In the genomic region with DNA sequence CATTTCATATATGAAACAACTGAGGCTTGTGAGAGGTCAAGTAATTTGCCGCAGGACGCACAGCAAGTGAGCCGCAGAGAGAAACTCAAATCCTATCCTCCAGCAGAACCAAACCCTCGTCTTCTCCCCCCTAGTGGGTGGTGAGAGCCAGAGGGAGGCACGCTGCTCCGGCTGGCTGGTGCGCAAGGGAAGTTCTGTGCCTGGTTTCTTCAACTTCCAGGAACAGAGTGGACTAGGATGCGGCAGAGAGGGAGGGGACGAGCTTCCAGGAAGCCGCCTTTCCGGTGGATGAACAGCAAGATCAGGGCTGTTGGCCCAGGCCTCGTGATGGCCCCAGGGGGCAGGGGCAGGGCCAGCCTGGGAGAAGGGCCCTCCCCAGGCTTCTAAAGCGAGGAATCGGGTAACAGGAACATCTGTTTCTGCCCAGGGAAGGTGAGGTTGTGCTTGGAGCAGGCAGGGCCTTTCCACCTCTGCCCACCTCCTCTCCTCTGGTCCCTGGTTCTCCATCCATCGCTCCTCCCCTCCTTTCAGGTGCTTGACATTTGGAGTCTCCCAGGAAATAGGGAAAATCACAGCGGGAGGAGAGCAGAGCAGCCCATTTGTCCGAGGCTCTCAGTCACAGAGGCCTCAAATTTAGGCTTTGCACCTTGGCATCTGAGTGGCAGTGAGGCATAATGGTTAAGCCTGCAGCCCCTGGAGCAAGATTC, we compare ENCODE assay signal across 1 cellular context.
TF ChIP-seq lines count a peak whose summit lies in the region.

No MANE protein-coding gene starts in this region.

TF ChIP-seq in WTC11, 78 proteins besides CTCF, POLR2A, EP300 and RAD21 (continued from another document):
- TF ChIP-seq EMX1 (CRISPR knock-in tag; IDR thresholded peaks at IDR 0.05) (no peak), ZNF219 (CRISPR knock-in tag; IDR thresholded peaks at IDR 0.05; ENCODE audit: borderline replicate concordance) (no peak), NR2C2 (CRISPR knock-in tag; IDR thresholded peaks at IDR 0.05) (no peak), MYBL2 (CRISPR knock-in tag; IDR thresholded peaks at IDR 0.05) (0 out of 2 replicates have a peak, but pooled peaks have one; percentile 41), MXD4 (CRISPR knock-in tag; IDR thresholded peaks at IDR 0.05; ENCODE audit: borderline replicate concordance) (no peak), ETV6 (CRISPR knock-in tag; IDR thresholded peaks at IDR 0.05) (peak; percentile 66; the same call in 1 of the 2 replicates)
- TF ChIP-seq, protein P1, sequence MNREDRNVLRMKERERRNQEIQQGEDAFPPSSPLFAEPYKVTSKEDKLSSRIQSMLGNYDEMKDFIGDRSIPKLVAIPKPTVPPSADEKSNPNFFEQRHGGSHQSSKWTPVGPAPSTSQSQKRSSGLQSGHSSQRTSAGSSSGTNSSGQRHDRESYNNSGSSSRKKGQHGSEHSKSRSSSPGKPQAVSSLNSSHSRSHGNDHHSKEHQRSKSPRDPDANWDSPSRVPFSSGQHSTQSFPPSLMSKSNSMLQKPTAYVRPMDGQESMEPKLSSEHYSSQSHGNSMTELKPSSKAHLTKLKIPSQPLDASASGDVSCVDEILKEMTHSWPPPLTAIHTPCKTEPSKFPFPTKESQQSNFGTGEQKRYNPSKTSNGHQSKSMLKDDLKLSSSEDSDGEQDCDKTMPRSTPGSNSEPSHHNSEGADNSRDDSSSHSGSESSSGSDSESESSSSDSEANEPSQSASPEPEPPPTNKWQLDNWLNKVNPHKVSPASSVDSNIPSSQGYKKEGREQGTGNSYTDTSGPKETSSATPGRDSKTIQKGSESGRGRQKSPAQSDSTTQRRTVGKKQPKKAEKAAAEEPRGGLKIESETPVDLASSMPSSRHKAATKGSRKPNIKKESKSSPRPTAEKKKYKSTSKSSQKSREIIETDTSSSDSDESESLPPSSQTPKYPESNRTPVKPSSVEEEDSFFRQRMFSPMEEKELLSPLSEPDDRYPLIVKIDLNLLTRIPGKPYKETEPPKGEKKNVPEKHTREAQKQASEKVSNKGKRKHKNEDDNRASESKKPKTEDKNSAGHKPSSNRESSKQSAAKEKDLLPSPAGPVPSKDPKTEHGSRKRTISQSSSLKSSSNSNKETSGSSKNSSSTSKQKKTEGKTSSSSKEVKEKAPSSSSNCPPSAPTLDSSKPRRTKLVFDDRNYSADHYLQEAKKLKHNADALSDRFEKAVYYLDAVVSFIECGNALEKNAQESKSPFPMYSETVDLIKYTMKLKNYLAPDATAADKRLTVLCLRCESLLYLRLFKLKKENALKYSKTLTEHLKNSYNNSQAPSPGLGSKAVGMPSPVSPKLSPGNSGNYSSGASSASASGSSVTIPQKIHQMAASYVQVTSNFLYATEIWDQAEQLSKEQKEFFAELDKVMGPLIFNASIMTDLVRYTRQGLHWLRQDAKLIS (CRISPR knock-in tag; IDR thresholded peaks at IDR 0.05; ENCODE audit: borderline replicate concordance): no peak
- TF ChIP-seq, protein P2, sequence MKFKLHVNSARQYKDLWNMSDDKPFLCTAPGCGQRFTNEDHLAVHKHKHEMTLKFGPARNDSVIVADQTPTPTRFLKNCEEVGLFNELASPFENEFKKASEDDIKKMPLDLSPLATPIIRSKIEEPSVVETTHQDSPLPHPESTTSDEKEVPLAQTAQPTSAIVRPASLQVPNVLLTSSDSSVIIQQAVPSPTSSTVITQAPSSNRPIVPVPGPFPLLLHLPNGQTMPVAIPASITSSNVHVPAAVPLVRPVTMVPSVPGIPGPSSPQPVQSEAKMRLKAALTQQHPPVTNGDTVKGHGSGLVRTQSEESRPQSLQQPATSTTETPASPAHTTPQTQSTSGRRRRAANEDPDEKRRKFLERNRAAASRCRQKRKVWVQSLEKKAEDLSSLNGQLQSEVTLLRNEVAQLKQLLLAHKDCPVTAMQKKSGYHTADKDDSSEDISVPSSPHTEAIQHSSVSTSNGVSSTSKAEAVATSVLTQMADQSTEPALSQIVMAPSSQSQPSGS (CRISPR knock-in tag; IDR thresholded peaks at IDR 0.05; ENCODE audit: borderline replicate concordance, low read depth): no peak
- TF ChIP-seq, protein P3, sequence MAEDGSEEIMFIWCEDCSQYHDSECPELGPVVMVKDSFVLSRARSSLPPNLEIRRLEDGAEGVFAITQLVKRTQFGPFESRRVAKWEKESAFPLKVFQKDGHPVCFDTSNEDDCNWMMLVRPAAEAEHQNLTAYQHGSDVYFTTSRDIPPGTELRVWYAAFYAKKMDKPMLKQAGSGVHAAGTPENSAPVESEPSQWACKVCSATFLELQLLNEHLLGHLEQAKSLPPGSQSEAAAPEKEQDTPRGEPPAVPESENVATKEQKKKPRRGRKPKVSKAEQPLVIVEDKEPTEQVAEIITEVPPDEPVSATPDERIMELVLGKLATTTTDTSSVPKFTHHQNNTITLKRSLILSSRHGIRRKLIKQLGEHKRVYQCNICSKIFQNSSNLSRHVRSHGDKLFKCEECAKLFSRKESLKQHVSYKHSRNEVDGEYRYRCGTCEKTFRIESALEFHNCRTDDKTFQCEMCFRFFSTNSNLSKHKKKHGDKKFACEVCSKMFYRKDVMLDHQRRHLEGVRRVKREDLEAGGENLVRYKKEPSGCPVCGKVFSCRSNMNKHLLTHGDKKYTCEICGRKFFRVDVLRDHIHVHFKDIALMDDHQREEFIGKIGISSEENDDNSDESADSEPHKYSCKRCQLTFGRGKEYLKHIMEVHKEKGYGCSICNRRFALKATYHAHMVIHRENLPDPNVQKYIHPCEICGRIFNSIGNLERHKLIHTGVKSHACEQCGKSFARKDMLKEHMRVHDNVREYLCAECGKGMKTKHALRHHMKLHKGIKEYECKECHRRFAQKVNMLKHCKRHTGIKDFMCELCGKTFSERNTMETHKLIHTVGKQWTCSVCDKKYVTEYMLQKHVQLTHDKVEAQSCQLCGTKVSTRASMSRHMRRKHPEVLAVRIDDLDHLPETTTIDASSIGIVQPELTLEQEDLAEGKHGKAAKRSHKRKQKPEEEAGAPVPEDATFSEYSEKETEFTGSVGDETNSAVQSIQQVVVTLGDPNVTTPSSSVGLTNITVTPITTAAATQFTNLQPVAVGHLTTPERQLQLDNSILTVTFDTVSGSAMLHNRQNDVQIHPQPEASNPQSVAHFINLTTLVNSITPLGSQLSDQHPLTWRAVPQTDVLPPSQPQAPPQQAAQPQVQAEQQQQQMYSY (CRISPR knock-in tag; IDR thresholded peaks at IDR 0.05): no peak; the same call in 1 of the 2 replicates
- TF ChIP-seq, protein P4, sequence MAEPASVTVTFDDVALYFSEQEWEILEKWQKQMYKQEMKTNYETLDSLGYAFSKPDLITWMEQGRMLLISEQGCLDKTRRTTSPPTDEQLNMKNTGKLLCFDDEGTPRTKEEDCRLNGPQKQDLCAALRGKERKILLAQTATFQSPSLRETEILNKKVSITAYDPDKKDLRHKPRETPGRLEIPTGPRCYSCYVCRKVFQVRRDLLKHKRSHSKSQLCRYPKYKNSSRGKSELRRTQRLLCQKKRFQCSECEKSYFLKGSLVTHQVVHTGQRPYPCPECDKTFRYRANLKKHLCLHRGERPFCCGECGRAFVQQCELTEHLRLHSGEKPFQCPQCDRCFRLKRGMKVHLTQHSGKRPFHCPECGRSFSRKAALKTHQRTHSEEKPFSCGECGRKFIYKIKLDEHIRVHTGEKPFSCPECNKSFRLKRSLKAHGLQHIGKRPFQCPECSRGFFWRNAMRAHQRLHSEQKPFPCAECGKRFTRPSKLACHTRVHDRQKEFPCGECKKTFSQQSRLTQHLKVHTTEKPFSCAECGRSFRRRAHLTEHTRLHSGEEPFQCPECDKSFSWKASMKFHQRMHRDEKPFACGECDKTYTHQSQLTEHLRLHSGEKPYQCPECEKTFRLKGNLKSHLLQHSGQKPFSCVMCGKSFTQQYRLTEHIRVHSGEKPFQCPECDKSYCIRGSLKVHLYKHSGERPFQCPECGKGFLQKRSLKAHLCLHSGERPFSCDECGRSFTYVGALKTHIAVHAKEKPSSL (CRISPR knock-in tag; conservative IDR thresholded peaks at IDR 0.05): no peak
